Comparison of ENCODE assay signal across 7 cellular contexts in genomic region chr2:20052872-20053281, GRCh38. TPM values are rescaled to one million over a fixed set of nuclear protein-coding genes. Genes with fewer than 3 reads are reported as not detected.
DNase-seq lines count a peak whose midpoint lies in the region; ATAC-seq, FAIRE-seq and TF ChIP-seq lines count a peak whose summit lies in the region.

No MANE protein-coding gene starts in this region.

- no peaks in the 10 kb centered on the region for H3K9me2 ChIP-seq in HCT116 (ENCODE audit: insufficient read depth)

- in situ Hi-C loops in HepG2 (cut with HindIII; ENCODE audit: extremely low pct_ligation_motif_present, low pct_unique_long_range_greater_than_20kb) = loop anchor here (5.0 kb wide), 1 partner anchor 39 kb away; no protein-coding TSS in a partner anchor

- CTCF ChIA-PET in HCT116 (lab: Charles Lee) = interaction anchor here (1.0 kb wide), 2 partner anchors 9 to 37 kb away, joined by 4 read pairs; no protein-coding TSS in a partner anchor
- CTCF ChIA-PET in HepG2 (lab: Yijun Ruan, JAX; ENCODE audit: low intra/inter-chr PET ratio, low total read pairs) = no interaction called here

- H3K27me3 ChIP-seq in HCT116 (ENCODE audit: insufficient read depth, low read length) (no peaks in the 10 kb centered on the region), breast epithelium (no peaks in the 10 kb centered on the region), HepG2 (ENCODE audit: control insufficient read depth in 1 of 2, insufficient read depth in 2 of 2, low read length in 2 of 2) (peaks cover 0 to 9% of the 10 kb centered on the region in 2 experiments; a peak in 1 of 5 replicates), vagina (no peaks in the 10 kb centered on the region)

- peak overlapping the region; percentile 83 for H3K4me2 ChIP-seq in HCT116 (ENCODE audit: low read length)
- H3K4me2 ChIP-seq in HepG2 (ENCODE audit: low read depth, low read length) = peak overlapping the region; percentile 96

- peak overlapping the region; percentile 81; the same call in 1 of the 2 replicates for H3K27ac ChIP-seq in HCT116 (ENCODE audit: low read depth, low read length)
- peak overlapping the region; percentile 99 to 100 for H3K27ac ChIP-seq in breast epithelium
- peak overlapping the region; percentile 97 for H3K27ac ChIP-seq in HepG2 (ENCODE audit: extremely low read length, insufficient read depth, low read length)
- H3K27ac ChIP-seq in vagina = peak overlapping the region; percentile 97

- H3K4me3 ChIP-seq in HCT116 (replicated peaks in 1 of 2; ENCODE audit: low read depth in 1 of 2, low read length in 2 of 2) (peak overlapping the region; percentile 82 to 85), breast epithelium (peak overlapping the region; percentile 66 to 95 (median 75)), HepG2 (replicated peaks in 1 of 3; ENCODE audit: insufficient read depth in 1 of 3, low read depth in 2 of 3, low read length in 3 of 3) (peak overlapping the region; percentile 73 to 92 (median 84); a peak in 5 of 6 replicates), vagina (peak overlapping the region; percentile 74 to 89)

- H4K20me1 ChIP-seq in HCT116 (ENCODE audit: insufficient read depth) (no peaks in the 10 kb centered on the region), HepG2 (ENCODE audit: insufficient read depth, low read length) (peaks cover 28% of the 10 kb centered on the region)

- 28% methylated on average over 5 of the region's 5 CpGs for WGBS in HepG2 (ENCODE audit: low lambda C conversion rate)

- H3K4me1 ChIP-seq in HCT116 (ENCODE audit: control insufficient read depth in 1 of 2, insufficient read depth in 2 of 2, low read length in 2 of 2) (peaks cover 8 to 22% of the 10 kb centered on the region in 2 experiments), breast epithelium (peaks cover 0 to 5% of the 10 kb centered on the region in 2 donors), HepG2 (ENCODE audit: insufficient read depth, low read length) (peaks cover 53% of the 10 kb centered on the region), vagina (peaks cover 34% of the 10 kb centered on the region)

- TF ChIP-seq CTCF in HCT116 (IDR thresholded peaks at IDR 0.05 in 2 of 3, conservative IDR thresholded peaks at IDR 0.05 in 1 of 3; ENCODE audit: borderline replicate concordance in 1 of 3, insufficient read depth in 1 of 3, low read depth in 2 of 3, low read length in 2 of 3) (no peak), breast epithelium (IDR thresholded peaks at IDR 0.05) (no peak), HepG2 (CRISPR knock-in tag; IDR thresholded peaks at IDR 0.05) (no peak), vagina (IDR thresholded peaks at IDR 0.05) (no peak)

- H3K79me2 ChIP-seq in HCT116 (ENCODE audit: insufficient read depth, low read length) (peaks cover 36% of the 10 kb centered on the region), HepG2 (ENCODE audit: insufficient read depth, low read length) (peaks cover 36% of the 10 kb centered on the region)

- FAIRE-seq in HepG2 (lab: Jason Lieb, UNC) = no peak

- BruUV-seq in HCT116 (replicated peaks; lab: Mats Ljungman, UMichigan) (no TSS peak), HepG2 (replicated peaks; lab: Mats Ljungman, UMichigan) (no TSS peak)

- POLR2A ChIA-PET in HCT116 (lab: Charles Lee) = interaction anchor here (1.0 kb wide), 2 partner anchors 8 to 41 kb away, joined by 4 read pairs; no protein-coding TSS in a partner anchor
- POLR2A ChIA-PET in HepG2 (lab: Yijun Ruan, JAX) = interaction anchor here (0.5 to 6.6 kb wide), 22 partner anchors 9 to 614 kb away, joined by 3 to 109 read pairs (median 13); partner anchors contain the start of genes GDF7, MATN3, RHOB and WDR35

- H3K36me3 ChIP-seq in HCT116 (ENCODE audit: control insufficient read depth in 1 of 2, insufficient read depth in 2 of 2, low read length in 2 of 2) (no peaks in the 10 kb centered on the region), breast epithelium (no peaks in the 10 kb centered on the region), HepG2 (replicated peaks in 1 of 2; ENCODE audit: control insufficient read depth in 1 of 2, insufficient read depth in 2 of 2, low read length in 2 of 2) (no peaks in the 10 kb centered on the region), vagina (no peaks in the 10 kb centered on the region)

- peak; percentile 57 for DNase-seq in HCT116 (ENCODE audit: low read depth, low spot score)
- peak; percentile 74 for DNase-seq in NCI-H345 (lab: John Stamatoyannopoulos, UW)
- peak in 1 of 2 donors; percentile 53 for DNase-seq in breast epithelium (ENCODE audit: low spot score in 2 of 2)
- no peak for DNase-seq in HepG2 (ENCODE audit: low spot score)
- no peak for DNase-seq in vagina (ENCODE audit: extremely low spot score in 2 of 2)
- DNase-seq in middle frontal gyrus (ENCODE audit: extremely low spot score, low spot score) = no peak
- no peak for DNase-seq in central memory CD4-positive, alpha-beta T cell

- H2AFZ ChIP-seq in HCT116 (ENCODE audit: low read depth, low read length, poor library complexity, severe bottlenecking) (peak overlapping the region; percentile 5), HepG2 (ENCODE audit: low read length) (no peak overlapping the region)

- H3K9ac ChIP-seq in HCT116 (ENCODE audit: low read length) (peak overlapping the region; percentile 85), HepG2 (ENCODE audit: insufficient read depth, low read depth, low read length) (peak overlapping the region; percentile 96; the same call in 1 of the 2 replicates)

- H3K9me3 ChIP-seq in HCT116 (ENCODE audit: control insufficient read depth in 1 of 2, insufficient read depth in 1 of 2, low read depth in 1 of 2, low read length in 2 of 2) = no peaks in the 10 kb centered on the region
- no peaks in the 10 kb centered on the region for H3K9me3 ChIP-seq in breast epithelium
- H3K9me3 ChIP-seq in HepG2 (ENCODE audit: low read length) = no peaks in the 10 kb centered on the region
- H3K9me3 ChIP-seq in vagina = no peaks in the 10 kb centered on the region

- TF ChIP-seq POLR2A in HCT116 (IDR thresholded peaks at IDR 0.05; ENCODE audit: borderline replicate concordance, extremely low read depth, insufficient read depth, insufficient read length) (no peak), breast epithelium (IDR thresholded peaks at IDR 0.05) (no peak), HepG2 (IDR thresholded peaks at IDR 0.05; ENCODE audit: insufficient read depth in 1 of 2, low read depth in 2 of 2, low read length in 2 of 2) (no peak), vagina (IDR thresholded peaks at IDR 0.05) (no peak)

- no peak for TF ChIP-seq RAD21 in HCT116 (IDR thresholded peaks at IDR 0.05; ENCODE audit: low read depth)
- no peak for TF ChIP-seq RAD21 in HepG2 (CRISPR knock-in tag; IDR thresholded peaks at IDR 0.05)

- intact Hi-C loops in HCT116 (cut with micrococcal nuclease) (no loop called here), breast epithelium (cut with DNase I; ENCODE audit: low total_unique reads) (no loop called here), HepG2 (cut with micrococcal nuclease; ENCODE audit: unreplicated experiment) (loop anchor here (2.0 kb wide), 1 partner anchor 14 kb away; no protein-coding TSS in a partner anchor), vagina (cut with DNase I) (no loop called here)

- no peak; the same call in 1 of the 2 replicates for ATAC-seq in HCT116
- ATAC-seq in HepG2 = no peak

- RAD21 ChIA-PET in HCT116 (lab: Charles Lee; ENCODE audit: low non-redundant PET in 1 of 2, low total read pairs in 2 of 2, uncharacterized antibody in 2 of 2, unreplicated experiment in 2 of 2) = no interaction called here

- TF ChIP-seq EP300 in HepG2 (IDR thresholded peaks at IDR 0.05; ENCODE audit: low read depth in 2 of 2, low read length in 2 of 2) (no peak), HepG2 (CRISPR knock-in tag; IDR thresholded peaks at IDR 0.05; ENCODE audit: borderline replicate concordance) (no peak)

RNA-seq across cellular contexts. Expression of gene LAPTM4A, which starts 1.4 kb away (rescaled TPM):
- 84.5 TPM for total RNA-seq in HCT116 (2021; ENCODE audit: unreplicated experiment)
- polyA plus RNA-seq in HCT116 (2012) = 66.1 and 72.5 TPM in 2 replicates
- 100 to 1,000 TPM; 199 to 349 (median 264) TPM for total RNA-seq in breast epithelium
- 82.8 and 116 TPM in 2 replicates for total RNA-seq in HepG2 (2016; rRNA removed; fragmentation: Illumina TruSeq; extraction: Trizol)
- 18.7 and 21.2 TPM in 2 replicates for total RNA-seq in HepG2 (2016; cell fraction: cytosol; rRNA removed; fragmentation: Illumina TruSeq; extraction: Trizol; ENCODE audit: low read depth)
- total RNA-seq in HepG2 (2016; cell fraction: insoluble cytoplasmic fraction; rRNA removed; fragmentation: Illumina TruSeq; extraction: Trizol) = 83.7 and 119 TPM in 2 replicates
- 35.7 and 39.5 TPM in 2 replicates for total RNA-seq in HepG2 (2016; cell fraction: membrane; rRNA removed; fragmentation: Illumina TruSeq; extraction: Trizol)
- 127 and 144 TPM in 2 replicates for total RNA-seq in HepG2 (2016; cell fraction: nucleus; rRNA removed; fragmentation: Illumina TruSeq; extraction: Trizol)
- 491 and 558 TPM in 2 replicates for polyA plus RNA-seq in HepG2 (2011; rRNA removed)
- polyA plus RNA-seq in HepG2 (2011; cell fraction: cytosol; rRNA removed) = 344 and 527 TPM in 2 replicates
- 114 and 137 TPM in 2 replicates for polyA plus RNA-seq in HepG2 (2011; cell fraction: nucleus; rRNA removed)
- 288 and 349 TPM in 2 replicates for polyA plus RNA-seq in HepG2 (2012)
- polyA plus RNA-seq in HepG2 (2016; cell fraction: cytosol; fragmentation: Illumina TruSeq; extraction: Trizol; ENCODE audit: low read depth) = 46.6 and 49.9 TPM in 2 replicates
- polyA plus RNA-seq in HepG2 (2016; cell fraction: insoluble cytoplasmic fraction; fragmentation: Illumina TruSeq; extraction: Trizol; ENCODE audit: low read depth) = 181 and 190 TPM in 2 replicates
- 62.5 and 62.8 TPM in 2 replicates for polyA plus RNA-seq in HepG2 (2016; cell fraction: membrane; fragmentation: Illumina TruSeq; extraction: Trizol; ENCODE audit: low read depth)
- polyA plus RNA-seq in HepG2 (2016; cell fraction: nucleus; fragmentation: Illumina TruSeq; extraction: Trizol; ENCODE audit: insufficient read depth, low read depth) = 365 and 398 TPM in 2 replicates
- polyA minus RNA-seq in HepG2 (2011; rRNA and poly(A)+ RNA removed; ENCODE audit: low replicate concordance) = 123 and 176 TPM in 2 replicates
- polyA minus RNA-seq in HepG2 (2011; cell fraction: cytosol; rRNA and poly(A)+ RNA removed) = 150 and 184 TPM in 2 replicates
- 93.0 and 135 TPM in 2 replicates for polyA minus RNA-seq in HepG2 (2011; cell fraction: nucleus; rRNA and poly(A)+ RNA removed)
- 172 TPM for total RNA-seq in vagina

RNA-seq across cellular contexts. Expression of gene MATN3, which starts 40.4 kb away (rescaled TPM):
- total RNA-seq in HCT116 (2021; ENCODE audit: unreplicated experiment) = not detected
- polyA plus RNA-seq in HCT116 (2012) = not detected in 2 replicates
- 1 to 10 TPM; 1.3 to 2.9 (median 2.6) TPM for total RNA-seq in breast epithelium
- total RNA-seq in HepG2 (2016; rRNA removed; fragmentation: Illumina TruSeq; extraction: Trizol) = 19.2 and 36.1 TPM in 2 replicates
- 2.3 and 3.4 TPM in 2 replicates for total RNA-seq in HepG2 (2016; cell fraction: cytosol; rRNA removed; fragmentation: Illumina TruSeq; extraction: Trizol; ENCODE audit: low read depth)
- total RNA-seq in HepG2 (2016; cell fraction: insoluble cytoplasmic fraction; rRNA removed; fragmentation: Illumina TruSeq; extraction: Trizol) = 16.3 and 36.5 TPM in 2 replicates
- total RNA-seq in HepG2 (2016; cell fraction: membrane; rRNA removed; fragmentation: Illumina TruSeq; extraction: Trizol) = 10.9 and 12.3 TPM in 2 replicates
- 68.9 and 81.8 TPM in 2 replicates for total RNA-seq in HepG2 (2016; cell fraction: nucleus; rRNA removed; fragmentation: Illumina TruSeq; extraction: Trizol)
- polyA plus RNA-seq in HepG2 (2011; rRNA removed) = 191 and 208 TPM in 2 replicates
- polyA plus RNA-seq in HepG2 (2011; cell fraction: cytosol; rRNA removed) = 101 and 153 TPM in 2 replicates
- polyA plus RNA-seq in HepG2 (2011; cell fraction: nucleus; rRNA removed) = 157 and 160 TPM in 2 replicates
- polyA plus RNA-seq in HepG2 (2012) = 109 and 194 TPM in 2 replicates
- 4.3 and 4.6 TPM in 2 replicates for polyA plus RNA-seq in HepG2 (2016; cell fraction: cytosol; fragmentation: Illumina TruSeq; extraction: Trizol; ENCODE audit: low read depth)
- 26.1 and 30.5 TPM in 2 replicates for polyA plus RNA-seq in HepG2 (2016; cell fraction: insoluble cytoplasmic fraction; fragmentation: Illumina TruSeq; extraction: Trizol; ENCODE audit: low read depth)
- polyA plus RNA-seq in HepG2 (2016; cell fraction: membrane; fragmentation: Illumina TruSeq; extraction: Trizol; ENCODE audit: low read depth) = 9.4 and 10.7 TPM in 2 replicates
- 150 and 151 TPM in 2 replicates for polyA plus RNA-seq in HepG2 (2016; cell fraction: nucleus; fragmentation: Illumina TruSeq; extraction: Trizol; ENCODE audit: insufficient read depth, low read depth)
- polyA minus RNA-seq in HepG2 (2011; rRNA and poly(A)+ RNA removed; ENCODE audit: low replicate concordance) = 0.14 and 109 TPM in 2 replicates
- polyA minus RNA-seq in HepG2 (2011; cell fraction: cytosol; rRNA and poly(A)+ RNA removed) = 73.2 and 97.4 TPM in 2 replicates
- polyA minus RNA-seq in HepG2 (2011; cell fraction: nucleus; rRNA and poly(A)+ RNA removed) = 125 and 126 TPM in 2 replicates
- 3.9 TPM for total RNA-seq in vagina

Comparison
In these comparisons a context has a peak if more than half of its experiments do, and no peak if none do; other contexts are left out.
1. DNase-seq: peak in HCT116 (single experiment) and NCI-H345 (single experiment); none in HepG2 (single experiment), vagina (0 of 2), middle frontal gyrus (single experiment) and central memory CD4-positive, alpha-beta T cell (single experiment).
2. Of the 20 proteins assayed by ChIP-seq in both HepG2 and HCT116: peak only in HepG2: none; only in HCT116: CEBPB, POLR2AphosphoS5, SIN3A and SP1; in both: none; in neither: 16.
3. Peak in every context shown above with its lines, with median percentiles within 50 percentile points of each other: H3K27ac ChIP-seq and H3K4me3 ChIP-seq.